15 cellular contexts compared by ENCODE assay signal in the genomic region with DNA sequence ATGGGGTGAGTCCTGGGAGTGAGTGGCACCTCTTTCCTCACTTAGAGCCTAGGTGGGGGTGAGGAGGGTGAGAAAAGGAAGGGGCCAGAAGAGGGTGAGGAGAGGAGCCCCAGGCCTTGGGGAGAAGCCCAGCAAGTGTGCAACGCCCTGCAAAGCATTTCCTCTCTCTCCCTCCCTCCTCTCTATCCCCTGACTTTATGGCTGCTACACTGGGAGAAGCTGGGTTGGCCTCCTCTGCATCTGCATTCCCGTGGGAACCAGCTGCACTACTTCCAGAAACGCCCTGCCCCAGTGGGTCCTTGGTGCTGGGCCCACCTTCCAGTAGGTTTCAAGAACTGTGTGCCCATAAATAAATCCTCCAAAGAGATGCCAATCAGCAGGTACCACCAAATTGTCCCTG.
"Had no signal": no experiment of that assay in that cellular context is flagged by ENCODE, and none has a peak within 500 bp of the region (broad histone marks: within the 10 kb centered on the region; RNA-seq: fewer than 3 reads in every experiment).

No MANE protein-coding gene starts in this region.

- H3K4me1 ChIP-seq: gastrocnemius medialis, heart left ventricle, parathyroid adenoma had no signal

- ATAC-seq: activated CD8-positive, alpha-beta memory T cell treated with anti-CD3 and anti-CD28 coated beads, Interleukin-2, amount 10 ng/mL, durations not matched to agents 7 days and 5 days; gastrocnemius medialis; heart left ventricle; left ventricle myocardium superior; natural killer cell had no signal

- H3K9me3 ChIP-seq: gastrocnemius medialis had no signal

- H3K4me3 ChIP-seq: gastrocnemius medialis, heart left ventricle had no signal

- H3K27ac ChIP-seq: gastrocnemius medialis, heart left ventricle, parathyroid adenoma had no signal

- H3K27me3 ChIP-seq: gastrocnemius medialis, heart left ventricle had no signal

- H3K36me3 ChIP-seq: gastrocnemius medialis, heart left ventricle had no signal

- DNase-seq: activated CD4-positive, alpha-beta memory T cell treated with anti-CD3 and anti-CD28 coated beads, Interleukin-2, amount 10 ng/mL, durations not matched to agents 7 days and 5 days; activated CD4-positive, alpha-beta T cell treated with anti-CD3 and anti-CD28 coated beads for 48 hours; activated CD4-positive, CD25-positive, alpha-beta regulatory T cell; activated CD8-positive, alpha-beta memory T cell treated with anti-CD3 and anti-CD28 coated beads, Interleukin-2, amount 10 ng/mL, durations not matched to agents 7 days and 5 days; activated naive CD4-positive, alpha-beta T cell; activated naive CD8-positive, alpha-beta T cell treated with anti-CD3 and anti-CD28 coated beads for 36 hours; amniotic stem cell; caudate nucleus; gastrocnemius medialis; heart left ventricle; immature natural killer cell; kidney glomerular epithelial cell; left ventricle myocardium superior; natural killer cell had no signal
